Comparison of ENCODE assay signal across 9 cellular contexts in the genomic region with DNA sequence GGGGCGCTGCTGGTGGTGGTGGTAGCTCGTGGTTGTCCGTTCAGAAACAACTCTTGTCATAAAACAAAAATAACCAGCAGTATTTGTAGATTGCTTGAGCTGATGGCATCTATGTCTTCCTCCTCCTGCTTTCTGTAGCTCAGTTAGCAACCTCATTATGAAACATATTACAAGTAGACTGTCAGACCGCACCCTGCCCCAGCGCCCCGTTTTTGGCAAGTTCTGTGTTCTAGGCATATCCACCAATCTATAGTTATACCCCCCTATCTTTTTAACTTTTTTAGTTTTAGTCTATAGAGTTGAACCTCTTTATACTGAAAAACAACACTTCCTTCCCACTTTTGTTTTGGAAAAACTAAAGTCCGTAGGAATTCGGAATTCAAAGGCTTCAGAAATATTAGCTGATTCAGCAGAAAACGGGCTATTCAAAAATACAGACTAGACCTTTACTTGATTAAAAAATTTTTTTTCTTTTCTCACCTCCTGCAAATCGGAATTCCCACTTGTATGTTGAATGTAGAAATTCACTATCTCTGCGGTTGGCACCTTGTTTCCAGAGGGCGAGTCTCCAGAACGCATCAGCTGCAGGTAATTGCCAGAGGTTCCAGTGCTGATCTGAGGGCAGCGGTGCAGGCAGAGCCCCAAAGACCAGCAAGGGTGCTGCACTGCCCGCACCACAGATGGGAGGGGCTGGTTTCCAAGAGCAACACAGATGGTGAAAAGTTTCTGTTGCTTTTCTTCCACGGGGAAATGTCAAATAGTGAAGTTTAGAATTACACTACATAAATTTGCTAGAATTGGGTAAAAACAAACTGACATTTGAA. TPM values are rescaled to one million over a fixed set of nuclear protein-coding genes. Genes with fewer than 3 reads are reported as not detected.
DNase-seq lines count a peak whose midpoint lies in the region; ATAC-seq lines count a peak whose summit lies in the region.
"Had no signal": no experiment of that assay in that cellular context is flagged by ENCODE, and none has a peak within 500 bp of the region (broad histone marks: within the 10 kb centered on the region; RNA-seq: fewer than 3 reads in every experiment).

No MANE protein-coding gene starts in this region.

- H3K9me3 Mint-ChIP-seq in T-helper 1 cell treated with Interleukin-12 subunit alpha and Interleukin-12 subunit beta and Interleukin-4 antibody, amounts not matched to agents 30 μg/mL and 1 μg/mL, for 36 hours, result no peaks in the 10 kb centered on the region
- no peaks in the 10 kb centered on the region for H3K9me3 Mint-ChIP-seq in activated T-helper 2 cell treated with anti-CD3 and anti-CD28 coated beads, Interferon-gamma antibody, Interleukin-2, Interleukin-4, amounts not matched to agents 10 μg/mL and 5 μg/mL and 100 μg/mL, durations not matched to agents 14 hours and 24 hours and 36 hours
- H3K9me3 Mint-ChIP-seq in stimulated activated naive CD8-positive, alpha-beta T cell treated with anti-CD3 and anti-CD28 coated beads, Interleukin-15, amount 100 ng/mL, for 72 hours, result no peaks in the 10 kb centered on the region

- no peaks in the 10 kb centered on the region for H3K36me3 Mint-ChIP-seq in T-helper 1 cell treated with Interleukin-12 subunit alpha and Interleukin-12 subunit beta and Interleukin-4 antibody, amounts not matched to agents 30 μg/mL and 1 μg/mL, for 36 hours (ENCODE audit: low read depth)
- no peaks in the 10 kb centered on the region for H3K36me3 Mint-ChIP-seq in activated T-helper 2 cell treated with anti-CD3 and anti-CD28 coated beads, Interferon-gamma antibody, Interleukin-2, Interleukin-4, amounts not matched to agents 10 μg/mL and 5 μg/mL and 100 μg/mL, durations not matched to agents 14 hours and 24 hours and 36 hours (ENCODE audit: low read depth)

- intact Hi-C loops in activated T-helper 2 cell treated with anti-CD3 and anti-CD28 coated beads, Interferon-gamma antibody, Interleukin-2, Interleukin-4, amounts not matched to agents 10 μg/mL and 5 μg/mL and 100 μg/mL, durations not matched to agents 14 hours and 24 hours and 36 hours (cut with micrococcal nuclease), result loop anchor here (5.0 kb wide), 1 partner anchor 517 kb away; a partner anchor contains a TSS

- H3K27me3 Mint-ChIP-seq in T-helper 1 cell treated with Interleukin-12 subunit alpha and Interleukin-12 subunit beta and Interleukin-4 antibody, amounts not matched to agents 30 μg/mL and 1 μg/mL, for 36 hours (ENCODE audit: low read depth), result peaks cover 50% of the 10 kb centered on the region
- peaks cover 46% of the 10 kb centered on the region for H3K27me3 Mint-ChIP-seq in activated T-helper 2 cell treated with anti-CD3 and anti-CD28 coated beads, Interferon-gamma antibody, Interleukin-2, Interleukin-4, amounts not matched to agents 10 μg/mL and 5 μg/mL and 100 μg/mL, durations not matched to agents 14 hours and 24 hours and 36 hours (ENCODE audit: low read depth)
- H3K27me3 Mint-ChIP-seq in stimulated activated naive CD8-positive, alpha-beta T cell treated with anti-CD3 and anti-CD28 coated beads, Interleukin-15, amount 100 ng/mL, for 72 hours, result peaks cover 60% of the 10 kb centered on the region

- ATAC-seq in stimulated activated naive CD8-positive, alpha-beta T cell treated with anti-CD3 and anti-CD28 coated beads, Interleukin-15, amount 100 ng/mL, for 72 hours, result no peak
- ATAC-seq in GM21390 (IDR thresholded peaks at IDR 0.05; ENCODE audit: unreplicated experiment) (no peak), HG03139 (IDR thresholded peaks at IDR 0.05; ENCODE audit: unreplicated experiment) (no peak), GM19351 (IDR thresholded peaks at IDR 0.05; ENCODE audit: unreplicated experiment) (no peak)

- peaks cover 15% of the 10 kb centered on the region for H3K4me1 Mint-ChIP-seq in T-helper 1 cell treated with Interleukin-12 subunit alpha and Interleukin-12 subunit beta and Interleukin-4 antibody, amounts not matched to agents 30 μg/mL and 1 μg/mL, for 36 hours (ENCODE audit: low read depth)
- peaks cover 13% of the 10 kb centered on the region for H3K4me1 Mint-ChIP-seq in activated T-helper 2 cell treated with anti-CD3 and anti-CD28 coated beads, Interferon-gamma antibody, Interleukin-2, Interleukin-4, amounts not matched to agents 10 μg/mL and 5 μg/mL and 100 μg/mL, durations not matched to agents 14 hours and 24 hours and 36 hours (ENCODE audit: low read depth)
- peaks cover 41% of the 10 kb centered on the region for H3K4me1 Mint-ChIP-seq in stimulated activated naive CD8-positive, alpha-beta T cell treated with anti-CD3 and anti-CD28 coated beads, Interleukin-15, amount 100 ng/mL, for 72 hours

- H3K4me3 Mint-ChIP-seq in T-helper 1 cell treated with Interleukin-12 subunit alpha and Interleukin-12 subunit beta and Interleukin-4 antibody, amounts not matched to agents 30 μg/mL and 1 μg/mL, for 36 hours, result peak overlapping the region; percentile 53
- peak overlapping the region; percentile 79 for H3K4me3 Mint-ChIP-seq in activated T-helper 2 cell treated with anti-CD3 and anti-CD28 coated beads, Interferon-gamma antibody, Interleukin-2, Interleukin-4, amounts not matched to agents 10 μg/mL and 5 μg/mL and 100 μg/mL, durations not matched to agents 14 hours and 24 hours and 36 hours (ENCODE audit: low read depth)
- H3K4me3 Mint-ChIP-seq in stimulated activated naive CD8-positive, alpha-beta T cell treated with anti-CD3 and anti-CD28 coated beads, Interleukin-15, amount 100 ng/mL, for 72 hours, result peak overlapping the region; percentile 77 to 85

- H3K27ac Mint-ChIP-seq in T-helper 1 cell treated with Interleukin-12 subunit alpha and Interleukin-12 subunit beta and Interleukin-4 antibody, amounts not matched to agents 30 μg/mL and 1 μg/mL, for 36 hours, result peak overlapping the region; percentile 32
- H3K27ac Mint-ChIP-seq in activated T-helper 2 cell treated with anti-CD3 and anti-CD28 coated beads, Interferon-gamma antibody, Interleukin-2, Interleukin-4, amounts not matched to agents 10 μg/mL and 5 μg/mL and 100 μg/mL, durations not matched to agents 14 hours and 24 hours and 36 hours, result no peak overlapping the region
- H3K27ac Mint-ChIP-seq in stimulated activated naive CD8-positive, alpha-beta T cell treated with anti-CD3 and anti-CD28 coated beads, Interleukin-15, amount 100 ng/mL, for 72 hours, result no peak overlapping the region

- DNase-seq in T-helper 1 cell (no peak), iPS-NIHi11 (ENCODE audit: low spot score) (peak; percentile 38)
- DNase-seq in activated T-helper 2 cell treated with anti-CD3 and anti-CD28 coated beads, Interferon-gamma antibody, Interleukin-2, Interleukin-4, amounts not matched to agents 10 μg/mL and 5 μg/mL and 100 μg/mL, durations not matched to agents 14 hours and 24 hours and 36 hours (ENCODE audit: low spot score), result no peak
- DNase-seq in stimulated activated naive CD8-positive, alpha-beta T cell treated with anti-CD3 and anti-CD28 coated beads, Interleukin-15, amount 100 ng/mL, for 72 hours, result peak in 1 of 2 donors; percentile 12

RNA-seq across cellular contexts. Expression of a gene that starts 2.1 kb away (rescaled TPM):
- 1.0 and 1.1 TPM in 2 replicates for total RNA-seq in activated T-helper 2 cell treated with anti-CD3 and anti-CD28 coated beads, Interferon-gamma antibody, Interleukin-2, Interleukin-4, amounts not matched to agents 10 μg/mL and 5 μg/mL and 100 μg/mL, durations not matched to agents 14 hours and 24 hours and 36 hours

RNA-seq across cellular contexts. Expression of a gene that starts 39.0 kb away (rescaled TPM):
- total RNA-seq in activated T-helper 2 cell treated with anti-CD3 and anti-CD28 coated beads, Interferon-gamma antibody, Interleukin-2, Interleukin-4, amounts not matched to agents 10 μg/mL and 5 μg/mL and 100 μg/mL, durations not matched to agents 14 hours and 24 hours and 36 hours, result not detected in 2 replicates
- total RNA-seq: Daoy had no signal
